Comparison of ENCODE assay signal across 14 cellular contexts in genomic region chr3:72597756-72598195, GRCh38.
DNase-seq lines count a peak whose midpoint lies in the region; ATAC-seq lines count a peak whose summit lies in the region.
"Had no signal": no experiment of that assay in that cellular context is flagged by ENCODE, and none has a peak within 500 bp of the region (broad histone marks: within the 10 kb centered on the region; RNA-seq: fewer than 3 reads in every experiment).

No MANE protein-coding gene starts in this region.

- ATAC-seq in HG02885 (IDR thresholded peaks at IDR 0.05; ENCODE audit: poor library complexity, unreplicated experiment) (no peak), HG03097 (IDR thresholded peaks at IDR 0.05; ENCODE audit: low FRiP score, unreplicated experiment) (no peak), HG02884 (IDR thresholded peaks at IDR 0.05; ENCODE audit: unreplicated experiment) (no peak)

- DNase-seq in D341Med (ENCODE audit: low spot score) (peak; percentile 78), NCI-H1436 treated with DMSO at 0.1 percent for 48 hours (lab: John Stamatoyannopoulos, UW) (peak; percentile 27), SK-MEL-5 (ENCODE audit: low read depth, low spot score) (peak; percentile 49), iPS-NIHi11 (ENCODE audit: low spot score) (peak; percentile 53), HuH-7.5 (ENCODE audit: low spot score) (no peak)
- DNase-seq: activated B cell treated with CpG ODN at 0.5 μM for 24 hours; activated naive CD4-positive, alpha-beta T cell; CD8-positive, alpha-beta memory T cell; Karpas-422; PC-9; spleen had no signal

- in situ Hi-C loops in SK-MEL-5 (cut with HindIII; ENCODE audit: low pct_unique_long_range_greater_than_20kb, low sequenced_read_pairs) = no loop called here
